9 cellular contexts compared by ENCODE assay signal in genomic region chr9:81689343-81690175, GRCh38. TPM values are rescaled to one million over a fixed set of nuclear protein-coding genes. Genes with fewer than 3 reads are reported as not detected.
A peak's percentile ranks its signal among the peaks of the same experiment; 100 is the strongest.
DNase-seq lines count a peak whose midpoint lies in the region; ATAC-seq, FAIRE-seq and TF ChIP-seq lines count a peak whose summit lies in the region.
"Had no signal": no experiment of that assay in that cellular context is flagged by ENCODE, and none has a peak within 500 bp of the region (broad histone marks: within the 10 kb centered on the region; RNA-seq: fewer than 3 reads in every experiment).

TSS of gene TLE1 (minus strand) at chr9:81689547. CDS start at chr9:81688240, 1,307 bp downstream.

- H3K56ac ChIP-seq in mesendoderm (ENCODE audit: low read length), result peak within 1 kb of the TSS; percentile 91

- no peaks in the 10 kb centered on the region for H3K9me3 ChIP-seq in BE2C

- no peak within 1 kb of the TSS for H4K8ac ChIP-seq in mesendoderm (ENCODE audit: low read depth, low read length)

- H3K79me1 ChIP-seq in mesendoderm (ENCODE audit: low read length), result peaks cover 4% of the 10 kb centered on the region

- peak within 1 kb of the TSS; percentile 98 for H3K18ac ChIP-seq in mesendoderm (ENCODE audit: low read length)

- DNase-seq in BE2C (peak; percentile 100), NCI-H82 (lab: John Stamatoyannopoulos, UW) (peak; percentile 100), activated T-cell treated with anti-CD3 and anti-CD28 coated beads for 1 hour (ENCODE audit: low read depth) (peak; percentile 61), mesendoderm (peak; percentile 100)
- peak; percentile 56 for DNase-seq in stimulated activated CD8-positive, alpha-beta memory T cell treated with anti-CD3 and anti-CD28 coated beads, Interleukin-12 subunit alpha, Interleukin-12 subunit beta, amount 100 ng/mL, for 24 hours (ENCODE audit: extremely low read depth)

- H2BK5ac ChIP-seq in mesendoderm (ENCODE audit: low read length), result no peak within 1 kb of the TSS

- H3K27me3 ChIP-seq in BE2C, result peaks cover 5% of the 10 kb centered on the region; the same call in 1 of the 2 replicates
- no peaks in the 10 kb centered on the region for H3K27me3 ChIP-seq in mesendoderm (ENCODE audit: insufficient read depth, low read length, poor library complexity)

- peak within 1 kb of the TSS; percentile 37 for H2BK15ac ChIP-seq in mesendoderm (replicated peaks; ENCODE audit: low read depth)

- FAIRE-seq in endometrium (lab: Jason Lieb, UNC), result peak; percentile 99
- FAIRE-seq: K562 had no signal

- H3K23ac ChIP-seq in mesendoderm (ENCODE audit: low read length), result no peak within 1 kb of the TSS

- H3K27ac ChIP-seq in mesendoderm (ENCODE audit: low read depth, low read length), result peak within 1 kb of the TSS; percentile 71

- H3K4me1 ChIP-seq in BE2C (peaks cover 4% of the 10 kb centered on the region; the same call in 1 of the 2 replicates), mesendoderm (ENCODE audit: control insufficient read depth, low read depth, low read length) (peaks cover 7% of the 10 kb centered on the region)

- TF ChIP-seq CTCF in BE2C (IDR thresholded peaks at IDR 0.05; ENCODE audit: low read depth, low read length), result no peak

- H3K4me2 ChIP-seq in mesendoderm (ENCODE audit: low read length), result peak within 1 kb of the TSS; percentile 65

- H3K4me3 ChIP-seq in BE2C (ENCODE audit: low read depth, low read length), result peak within 1 kb of the TSS; percentile 91
- H3K4me3 ChIP-seq in mesendoderm (ENCODE audit: low read length), result peak within 1 kb of the TSS; percentile 79
- H3K4me3 ChIP-seq: K562 had no signal

- ATAC-seq in GM19452 (IDR thresholded peaks at IDR 0.05; ENCODE audit: unreplicated experiment) (peak; percentile 80), HG03571 (IDR thresholded peaks at IDR 0.05; ENCODE audit: unreplicated experiment) (peak; percentile 76)
- ATAC-seq: K562 had no signal

- H3K36me3 ChIP-seq in BE2C, result peaks cover 2% of the 10 kb centered on the region
- H3K36me3 ChIP-seq in mesendoderm (ENCODE audit: control insufficient read depth, insufficient read depth, low read length), result no peaks in the 10 kb centered on the region

- H3K4ac ChIP-seq in mesendoderm (ENCODE audit: low read depth, low read length), result peak within 1 kb of the TSS; percentile 98

- peaks cover 38% of the 10 kb centered on the region for H3K79me2 ChIP-seq in mesendoderm (ENCODE audit: control insufficient read depth, insufficient read depth, low read length)

- no CpG with 5 or more reads among the region's 95 CpGs for WGBS in mesendoderm (ENCODE audit: extremely low coverage, insufficient coverage, low lambda C conversion rate)

- H2AK5ac ChIP-seq in mesendoderm (ENCODE audit: low read length), result no peak within 1 kb of the TSS

- peak within 1 kb of the TSS; percentile 73 for H2BK120ac ChIP-seq in mesendoderm (ENCODE audit: low read depth, low read length)

- no peak within 1 kb of the TSS for H4K5ac ChIP-seq in mesendoderm (ENCODE audit: low read length)

- H3K9ac ChIP-seq in mesendoderm (ENCODE audit: low read length), result peak within 1 kb of the TSS; percentile 81

RNA-seq across cellular contexts. Expression of gene TLE1, which starts in this region (rescaled TPM):
- 41.7 TPM for polyA plus RNA-seq in BE2C (2012; ENCODE audit: insufficient read depth, insufficient read length, low read depth)
- polyA plus RNA-seq in mesendoderm (2013, experiment 1 of 2), result 35.4 TPM
- polyA plus RNA-seq in mesendoderm (2013, experiment 2 of 2), result 37.2 TPM
- polyA plus RNA-seq: K562 had no signal

Comparison
In these comparisons a context has a peak if more than half of its experiments do, and no peak if none do; other contexts are left out.
1. Peak in every context shown above with its lines: DNase-seq, ATAC-seq, H3K4me3 ChIP-seq and H3K27ac ChIP-seq.